In genomic region chr7:45032421-45032820, GRCh38 we compare ENCODE assay signal across 1 cellular context.
TF ChIP-seq lines count a peak whose summit lies in the region.

No MANE protein-coding gene starts in this region.

TF ChIP-seq in GM12878, 131 proteins besides CTCF, POLR2A, EP300 and RAD21:
- no peak for TF ChIP-seq IRF4 (IDR thresholded peaks at IDR 0.05; ENCODE audit: low read depth, low read length)
- TF ChIP-seq MTA2 (IDR thresholded peaks at IDR 0.05; ENCODE audit: low read depth) = no peak
- TF ChIP-seq SIX5 (IDR thresholded peaks at IDR 0.05; ENCODE audit: low read depth, low read length, severe bottlenecking) = no peak
- TF ChIP-seq HCFC1 (IDR thresholded peaks at IDR 0.05; ENCODE audit: low read length) = no peak
- no peak for TF ChIP-seq CBX5 (IDR thresholded peaks at IDR 0.05; ENCODE audit: low read depth)
- TF ChIP-seq FOS (IDR thresholded peaks at IDR 0.05; ENCODE audit: borderline replicate concordance, extremely low read depth, insufficient read length) = no peak
- no peak for TF ChIP-seq ZBTB40 (IDR thresholded peaks at IDR 0.05; ENCODE audit: borderline replicate concordance)
- TF ChIP-seq KDM1A (IDR thresholded peaks at IDR 0.05; ENCODE audit: borderline replicate concordance) = no peak
- TF ChIP-seq MLLT1 (IDR thresholded peaks at IDR 0.05) = no peak
- no peak for TF ChIP-seq ZNF384 (IDR thresholded peaks at IDR 0.05; ENCODE audit: borderline replicate concordance, low read depth, low read length)
- no peak for TF ChIP-seq ZNF217 (IDR thresholded peaks at IDR 0.05)
